In the genomic region with DNA sequence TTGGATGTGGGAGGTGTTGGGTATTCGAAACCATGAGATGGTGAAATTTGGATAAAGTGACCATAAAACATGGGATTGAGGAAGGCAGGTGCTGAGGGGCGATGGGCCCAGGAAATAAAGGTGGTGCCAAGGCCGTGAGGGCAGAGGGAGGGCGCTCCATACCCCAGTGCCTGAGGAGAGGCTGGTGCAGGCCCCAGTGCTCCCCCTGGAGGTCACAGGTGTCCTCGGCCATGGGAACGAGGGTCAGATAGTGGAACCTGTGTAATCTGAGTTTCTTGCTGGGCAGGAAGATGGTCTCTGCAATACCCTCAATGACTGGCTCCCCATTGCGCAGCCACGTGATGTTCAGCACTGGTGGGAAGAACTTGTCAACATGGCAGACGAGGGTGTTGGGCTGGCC, we compare ENCODE assay signal across 8 cellular contexts. TPM values are rescaled to one million over a fixed set of nuclear protein-coding genes. Genes with fewer than 3 reads are reported as not detected.
DNase-seq lines count a peak whose midpoint lies in the region; ATAC-seq and TF ChIP-seq lines count a peak whose summit lies in the region.

No MANE protein-coding gene starts in this region.

- H3K4me1 ChIP-seq in heart left ventricle (peaks cover 0 to 6% (median 0%) of the 10 kb centered on the region in 12 donors), sigmoid colon (no peaks in the 10 kb centered on the region)

- 28 to 47% (median 35%) methylated on average over 9 of the region's 9 CpGs for WGBS in heart left ventricle, 4 donors
- 37 to 50% methylated on average over 9 of the region's 9 CpGs for WGBS in sigmoid colon, 2 donors

- H3K9me3 ChIP-seq in MG63 (no peaks in the 10 kb centered on the region), heart left ventricle (no peaks in the 10 kb centered on the region), sigmoid colon (no peaks in the 10 kb centered on the region)

- no peak for TF ChIP-seq POLR2A in heart left ventricle (IDR thresholded peaks at IDR 0.05)
- no peak for TF ChIP-seq POLR2A in sigmoid colon (IDR thresholded peaks at IDR 0.05)

- H3K27me3 ChIP-seq in MG63 (0 out of 2 replicates have a peak, but pooled peaks cover 5% of the 10 kb centered on the region), heart left ventricle (peaks cover 0 to 11% (median 0%) of the 10 kb centered on the region in 9 donors), sigmoid colon (peaks cover 0 to 14% (median 0%) of the 10 kb centered on the region in 3 donors)

- intact Hi-C loops in heart left ventricle (cut with DNase I) (loop anchor here in 2 of 10 donors (1.0 to 2.0 kb wide), 2 partner anchors 75 to 77 kb away; no protein-coding TSS in a partner anchor), sigmoid colon (cut with DNase I) (no loop called here)

- TF ChIP-seq EP300 in sigmoid colon (IDR thresholded peaks at IDR 0.05) = no peak

- H3K36me3 ChIP-seq in MG63 (no peaks in the 10 kb centered on the region), heart left ventricle (peaks cover 0 to 13% (median 6%) of the 10 kb centered on the region in 9 donors), sigmoid colon (peaks cover 0 to 6% (median 0%) of the 10 kb centered on the region in 4 donors)

- H3K4me3 ChIP-seq in MG63 (no peak overlapping the region), heart left ventricle (no peak overlapping the region), sigmoid colon (no peak overlapping the region)

- DNase-seq in MG63 (peak; percentile 42), heart left ventricle (peak in 1 of 5 donors; percentile 75), sigmoid colon (no peak)
- DNase-seq in activated T-cell treated with anti-CD3 and anti-CD28 coated beads, Interleukin-2, amount 50 U/mL, for 1 hour = peak; percentile 64
- DNase-seq in stimulated activated CD4-positive, alpha-beta T cell treated with anti-CD3 and anti-CD28 coated beads, TNF-alpha, amount 100 ng/mL, for 4 hours (ENCODE audit: low read depth in 3 of 3) = peak; percentile 21 to 23 (median 22)

- H3K27ac ChIP-seq in C4-2B (no peak overlapping the region), heart left ventricle (no peak overlapping the region), sigmoid colon (no peak overlapping the region)

- ATAC-seq in heart left ventricle (peak in 3 of 4 donors; percentile 20 to 54 (median 54)), HG03045 (IDR thresholded peaks at IDR 0.05; ENCODE audit: unreplicated experiment) (no peak), GM21526 (IDR thresholded peaks at IDR 0.05; ENCODE audit: low FRiP score, unreplicated experiment) (no peak)

- TF ChIP-seq CTCF in C4-2B (conservative IDR thresholded peaks at IDR 0.05) (peak; percentile 79), heart left ventricle (IDR thresholded peaks at IDR 0.05) (peak in 11 of 12 donors; percentile 18 to 64 (median 53)), sigmoid colon (IDR thresholded peaks at IDR 0.05) (peak in 2 of 4 experiments; percentile 24 to 25)

RNA-seq across cellular contexts. Expression of a gene that starts 16.2 kb away (rescaled TPM):
- 9.2 and 54.4 TPM in 2 replicates for total RNA-seq in MG63 (2014; rRNA removed; shearing (Covaris generic); ENCODE audit: low replicate concordance)
- total RNA-seq in heart left ventricle (100 to 1,000 TPM in 2 of 9 donors, 10 to 100 TPM in 7; 16.6 to 346 (median 30.7) TPM), sigmoid colon (10 to 100 TPM; 39.2 to 62.4 (median 42.0) TPM)
- polyA plus RNA-seq in heart left ventricle (10 to 100 TPM; 25.0 to 30.1 TPM), sigmoid colon (100 to 1,000 TPM in 2 of 3 donors, 10 to 100 TPM in 1; 90.7 to 359 (median 180) TPM)

RNA-seq across cellular contexts. Expression of a gene that starts 18.5 kb away (rescaled TPM):
- total RNA-seq in MG63 (2014; rRNA removed; shearing (Covaris generic); ENCODE audit: low replicate concordance) = 0.59 and 2.5 TPM in 2 replicates
- total RNA-seq in heart left ventricle (100 to 1,000 TPM in 2 of 9 donors, 10 to 100 TPM in 7; 18.6 to 438 (median 51.0) TPM), sigmoid colon (10 to 100 TPM; 29.9 to 64.3 (median 46.2) TPM)
- polyA plus RNA-seq in heart left ventricle (10 to 100 TPM; 18.2 to 23.5 TPM), sigmoid colon (100 to 1,000 TPM in 2 of 3 donors, 10 to 100 TPM in 1; 49.2 to 210 (median 197) TPM)

Comparison
In these comparisons a context has a peak if more than half of its experiments do, and no peak if none do; other contexts are left out.
1. ATAC-seq: peak in heart left ventricle (3 of 4); none in HG03045 (single experiment) and GM21526 (single experiment).